Comparison of ENCODE assay signal across 9 cellular contexts in genomic region chr1:56578664-56578962, GRCh38. TPM values are rescaled to one million over a fixed set of nuclear protein-coding genes. Genes with fewer than 3 reads are reported as not detected.
DNase-seq lines count a peak whose midpoint lies in the region; ATAC-seq, FAIRE-seq and TF ChIP-seq lines count a peak whose summit lies in the region.
"Had no signal": no experiment of that assay in that cellular context is flagged by ENCODE, and none has a peak within 500 bp of the region (broad histone marks: within the 10 kb centered on the region; RNA-seq: fewer than 3 reads in every experiment).

No MANE protein-coding gene starts in this region.

- H3K36me3 ChIP-seq in SK-N-SH (replicated peaks in 1 of 2; ENCODE audit: control insufficient read depth in 1 of 2, insufficient read depth in 2 of 2, low read length in 1 of 2) (peaks cover 0 to 6% of the 10 kb centered on the region in 2 experiments), trophoblast cell (ENCODE audit: control insufficient read depth in 1 of 2, insufficient read depth in 2 of 2, low read length in 2 of 2) (peaks cover 7 to 11% of the 10 kb centered on the region in 2 experiments)

- H3K27me3 ChIP-seq in SK-N-SH (ENCODE audit: insufficient read depth) (no peaks in the 10 kb centered on the region), trophoblast cell (ENCODE audit: insufficient read depth, low read length) (no peaks in the 10 kb centered on the region)

- ATAC-seq in GM21367 (IDR thresholded peaks at IDR 0.05; ENCODE audit: unreplicated experiment) (peak; percentile 21), GM19324 (IDR thresholded peaks at IDR 0.05; ENCODE audit: low FRiP score, unreplicated experiment) (no peak)

- H3K4me3 ChIP-seq in SK-N-SH (ENCODE audit: low read depth in 2 of 2, low read length in 1 of 2) = peak overlapping the region; percentile 87 to 95
- H3K4me3 ChIP-seq in trophoblast cell (ENCODE audit: low read depth, low read length) = peak overlapping the region; percentile 94

- no peak overlapping the region for H3K23ac ChIP-seq in trophoblast cell (ENCODE audit: low read length)

- H2AFZ ChIP-seq in SK-N-SH (ENCODE audit: low read depth) (peak overlapping the region; percentile 93), trophoblast cell (ENCODE audit: insufficient read depth, low read length, poor library complexity) (peak overlapping the region; percentile 86)

- no peaks in the 10 kb centered on the region for H3K9me2 ChIP-seq in SK-N-SH

- H3K4me1 ChIP-seq in SK-N-SH (ENCODE audit: control insufficient read depth in 1 of 2, insufficient read depth in 2 of 2, low read depth in 1 of 2, low read length in 1 of 2) (peaks cover 0 to 11% of the 10 kb centered on the region in 2 experiments; a peak in 2 of 4 replicates), trophoblast cell (ENCODE audit: control insufficient read depth in 1 of 2, insufficient read depth in 2 of 2, low read length in 2 of 2) (peaks cover 9 to 15% of the 10 kb centered on the region in 2 experiments)

- peak overlapping the region; percentile 99 for H2BK5ac ChIP-seq in trophoblast cell (ENCODE audit: low read depth, low read length, poor library complexity)

- H3K79me2 ChIP-seq in SK-N-SH (ENCODE audit: insufficient read depth) (peaks cover 50% of the 10 kb centered on the region), trophoblast cell (ENCODE audit: control insufficient read depth, insufficient read depth, low read length, poor library complexity) (peaks cover 36% of the 10 kb centered on the region)

- H4K12ac ChIP-seq in trophoblast cell (ENCODE audit: low read depth, low read length) = peak overlapping the region; percentile 82

- TF ChIP-seq EP300 in SK-N-SH (IDR thresholded peaks at IDR 0.05; ENCODE audit: borderline replicate concordance in 1 of 2, low read depth in 1 of 2, low read length in 1 of 2) = no peak

- no peak for FAIRE-seq in frontal cortex (lab: Jason Lieb, UNC)
- no peak for FAIRE-seq in GM12892 (lab: Jason Lieb, UNC)

- H4K8ac ChIP-seq in trophoblast cell (ENCODE audit: low read depth, low read length) = peak overlapping the region; percentile 96

- peak overlapping the region; percentile 94 for H2AK5ac ChIP-seq in trophoblast cell (ENCODE audit: low read length)

- H2BK12ac ChIP-seq in trophoblast cell (ENCODE audit: low read length) = no peak overlapping the region

- H3K4me2 ChIP-seq in SK-N-SH = peak overlapping the region; percentile 86
- H3K4me2 ChIP-seq in trophoblast cell (ENCODE audit: low read length) = peak overlapping the region; percentile 58

- POLR2A ChIA-PET in SK-N-SH (lab: Yijun Ruan, JAX) = interaction anchor here (0.8 to 1.3 kb wide), 5 partner anchors 378 to 974 kb away, joined by 3 to 6 read pairs (median 3); no protein-coding TSS in a partner anchor

- H3K14ac ChIP-seq in trophoblast cell (ENCODE audit: low read length) = peak overlapping the region; percentile 100

- no peak for TF ChIP-seq CTCF in SK-N-SH (IDR thresholded peaks at IDR 0.05)

- peak overlapping the region; percentile 81 to 98 for H3K27ac ChIP-seq in SK-N-SH (ENCODE audit: low read depth in 2 of 2, low read length in 1 of 2)
- H3K27ac ChIP-seq in trophoblast cell (ENCODE audit: low read depth, low read length) = peak overlapping the region; percentile 95

- H4K20me1 ChIP-seq in SK-N-SH (ENCODE audit: insufficient read depth) = peaks cover 36% of the 10 kb centered on the region; the same call in 1 of the 2 replicates

- peak overlapping the region; percentile 96 for H4K91ac ChIP-seq in trophoblast cell (ENCODE audit: low read depth, low read length)

- DNase-seq in SK-N-SH = peak; percentile 80
- peak; percentile 39 to 63 for DNase-seq in frontal cortex (ENCODE audit: low spot score in 2 of 2)
- no peak for DNase-seq in trophoblast cell
- no peak for DNase-seq in GM12892 (ENCODE audit: insufficient read length)
- DNase-seq in SW 1271 (lab: John Stamatoyannopoulos, UW) = no peak
- DNase-seq in SKM-1 (lab: John Stamatoyannopoulos, UW; ENCODE audit: unreplicated experiment) = no peak

- H3K9me3 ChIP-seq in SK-N-SH = no peaks in the 10 kb centered on the region
- H3K9me3 ChIP-seq in trophoblast cell (ENCODE audit: insufficient read depth, low read depth, low read length) = no peaks in the 10 kb centered on the region

- WGBS in SK-N-SH (ENCODE audit: low lambda C conversion rate) = no CpG with 5 or more reads among the region's 33 CpGs
- WGBS in trophoblast cell (ENCODE audit: extremely low coverage, insufficient coverage, insufficient read length) = no CpG with 5 or more reads among the region's 33 CpGs

- peak overlapping the region; percentile 97 for H3K4ac ChIP-seq in trophoblast cell (ENCODE audit: low read depth, low read length)

- H3K79me1 ChIP-seq in trophoblast cell (ENCODE audit: low read length) = peaks cover 38% of the 10 kb centered on the region

- CTCF ChIA-PET in SK-N-SH (lab: Yijun Ruan, JAX) = interaction anchor here (0.7 to 3.4 kb wide), 20 partner anchors 9 to 1301 kb away, joined by 3 to 21 read pairs (median 3); no protein-coding TSS in a partner anchor

- peak overlapping the region; percentile 95 for H2BK120ac ChIP-seq in trophoblast cell (ENCODE audit: insufficient read depth, low read length, poor library complexity)

- peak overlapping the region; percentile 87 for H3K18ac ChIP-seq in trophoblast cell (ENCODE audit: low read length)

- no peaks in the 10 kb centered on the region for H3F3A ChIP-seq in SK-N-SH (replicated peaks; ENCODE audit: insufficient read depth)

- TF ChIP-seq RAD21 in SK-N-SH (IDR thresholded peaks at IDR 0.05; ENCODE audit: low read length) = no peak

- TF ChIP-seq POLR2A in GM12892 (IDR thresholded peaks at IDR 0.05; ENCODE audit: low read depth, low read length) = no peak

- H3K9ac ChIP-seq in SK-N-SH = peak overlapping the region; percentile 75
- peak overlapping the region; percentile 96 for H3K9ac ChIP-seq in trophoblast cell (ENCODE audit: low read length)

TF ChIP-seq in SK-N-SH, 30 proteins besides CTCF, POLR2A, EP300 and RAD21:
- TF ChIP-seq YY1 (IDR thresholded peaks at IDR 0.05; ENCODE audit: low read depth) = no peak
- TF ChIP-seq MXI1 (IDR thresholded peaks at IDR 0.05; ENCODE audit: low read depth, low read length) = peak; percentile 43; the same call in 1 of the 2 replicates

RNA-seq across cellular contexts. Expression of gene PLPP3, which starts 0.8 kb away (rescaled TPM):
- 32.2 and 38.1 TPM in 2 replicates for polyA plus RNA-seq in SK-N-SH (2012; rRNA removed)
- 28.3 and 34.6 TPM in 2 replicates for polyA plus RNA-seq in SK-N-SH (2012; cell fraction: cytosol; rRNA removed)
- polyA plus RNA-seq in SK-N-SH (2012; cell fraction: nucleus; rRNA removed) = 20.8 and 34.3 TPM in 2 replicates
- total RNA-seq in frontal cortex = 28.1 TPM
- polyA plus RNA-seq in trophoblast cell (2013) = 289 and 308 TPM in 2 replicates
- 0.36 TPM for polyA plus RNA-seq in GM12892 (2012; ENCODE audit: missing spikeins)
- total RNA-seq: activated CD8-positive, alpha-beta memory T cell treated with anti-CD3 and anti-CD28 coated beads for 36 hours had no signal

Comparison
In these comparisons a context has a peak if more than half of its experiments do, and no peak if none do; other contexts are left out.
1. DNase-seq: peak in SK-N-SH (single experiment) and frontal cortex (2 of 2); none in trophoblast cell (0 of 2), GM12892 (single experiment), SW 1271 (0 of 2) and SKM-1 (single experiment).